9 cellular contexts compared by ENCODE assay signal in genomic region chr5:126519637-126520592, GRCh38.
DNase-seq lines count a peak whose midpoint lies in the region; ATAC-seq, FAIRE-seq and TF ChIP-seq lines count a peak whose summit lies in the region.
"Had no signal": no experiment of that assay in that cellular context is flagged by ENCODE, and none has a peak within 500 bp of the region (broad histone marks: within the 10 kb centered on the region; RNA-seq: fewer than 3 reads in every experiment).

No MANE protein-coding gene starts in this region.

- H3K4me3 ChIP-seq in coronary artery (no peak overlapping the region), mucosa of descending colon (no peak overlapping the region), transverse colon (no peak overlapping the region)

- H3K4me1 ChIP-seq in mucosa of descending colon (ENCODE audit: low read depth) (peaks cover 17% of the 10 kb centered on the region), transverse colon (peaks cover 16 to 34% (median 19%) of the 10 kb centered on the region in 4 donors)

- H3K27me3 ChIP-seq in transverse colon, result no peaks in the 10 kb centered on the region

- TF ChIP-seq POLR2A in transverse colon (IDR thresholded peaks at IDR 0.05), result no peak

- in situ Hi-C loops in transverse colon (cut with MboI; ENCODE audit: low pct_ligation_motif_present in 1 of 4, low pct_unique_long_range_greater_than_20kb in 1 of 4, low sequenced_read_pairs in 3 of 4), result no loop called here

- peak; percentile 57 for DNase-seq in DMS 273 (lab: John Stamatoyannopoulos, UW; ENCODE audit: unreplicated experiment)
- DNase-seq in DMS 273 treated with DMSO at 0.1 percent for 48 hours (lab: John Stamatoyannopoulos, UW), result no peak
- DNase-seq in coronary artery (ENCODE audit: low spot score), result no peak
- no peak for DNase-seq in mucosa of descending colon
- peak; percentile 29 for DNase-seq in transverse colon
- no peak for DNase-seq in RCC 7860 (ENCODE audit: low spot score)
- DNase-seq in NCI-H82 (lab: John Stamatoyannopoulos, UW), result no peak

- ATAC-seq in mucosa of descending colon (peak; percentile 68), GM18870 (IDR thresholded peaks at IDR 0.05; ENCODE audit: unreplicated experiment) (no peak)

- no peak for FAIRE-seq in RCC 7860 (lab: Jason Lieb, UNC)

- intact Hi-C loops in mucosa of descending colon (cut with DNase I, micrococcal nuclease) (no loop called here), transverse colon (cut with DNase I; ENCODE audit: low total_unique reads) (no loop called here)

- no peak for TF ChIP-seq EP300 in transverse colon (IDR thresholded peaks at IDR 0.05; ENCODE audit: low read depth)

- no peaks in the 10 kb centered on the region for H3K9me3 ChIP-seq in mucosa of descending colon
- no peaks in the 10 kb centered on the region for H3K9me3 ChIP-seq in transverse colon

- no peaks in the 10 kb centered on the region for H3K36me3 ChIP-seq in mucosa of descending colon (ENCODE audit: low read depth)
- no peaks in the 10 kb centered on the region for H3K36me3 ChIP-seq in transverse colon

- TF ChIP-seq CTCF in coronary artery (IDR thresholded peaks at IDR 0.05) (no peak), mucosa of descending colon (IDR thresholded peaks at IDR 0.05) (no peak), transverse colon (IDR thresholded peaks at IDR 0.05) (no peak)

- H3K27ac ChIP-seq in coronary artery, result peak overlapping the region; percentile 51 to 76
- H3K27ac ChIP-seq in transverse colon, result peak overlapping the region; percentile 74 to 86 (median 83)
- H3K27ac ChIP-seq: 22Rv1 had no signal

- 26 to 40% methylated on average over 4 to 6 of the region's 6 CpGs for WGBS in transverse colon (ENCODE audit: low coverage in 1 of 2), 2 donors

Comparison
In these comparisons a context has a peak if more than half of its experiments do, and no peak if none do; other contexts are left out.
1. DNase-seq: peak in DMS 273 (single experiment) and transverse colon (single experiment); none in DMS 273 treated with DMSO at 0.1 percent for 48 hours (single experiment), coronary artery (single experiment), mucosa of descending colon (0 of 3), RCC 7860 (single experiment) and NCI-H82 (single experiment).